1 cellular context compared by ENCODE assay signal in the genomic region with DNA sequence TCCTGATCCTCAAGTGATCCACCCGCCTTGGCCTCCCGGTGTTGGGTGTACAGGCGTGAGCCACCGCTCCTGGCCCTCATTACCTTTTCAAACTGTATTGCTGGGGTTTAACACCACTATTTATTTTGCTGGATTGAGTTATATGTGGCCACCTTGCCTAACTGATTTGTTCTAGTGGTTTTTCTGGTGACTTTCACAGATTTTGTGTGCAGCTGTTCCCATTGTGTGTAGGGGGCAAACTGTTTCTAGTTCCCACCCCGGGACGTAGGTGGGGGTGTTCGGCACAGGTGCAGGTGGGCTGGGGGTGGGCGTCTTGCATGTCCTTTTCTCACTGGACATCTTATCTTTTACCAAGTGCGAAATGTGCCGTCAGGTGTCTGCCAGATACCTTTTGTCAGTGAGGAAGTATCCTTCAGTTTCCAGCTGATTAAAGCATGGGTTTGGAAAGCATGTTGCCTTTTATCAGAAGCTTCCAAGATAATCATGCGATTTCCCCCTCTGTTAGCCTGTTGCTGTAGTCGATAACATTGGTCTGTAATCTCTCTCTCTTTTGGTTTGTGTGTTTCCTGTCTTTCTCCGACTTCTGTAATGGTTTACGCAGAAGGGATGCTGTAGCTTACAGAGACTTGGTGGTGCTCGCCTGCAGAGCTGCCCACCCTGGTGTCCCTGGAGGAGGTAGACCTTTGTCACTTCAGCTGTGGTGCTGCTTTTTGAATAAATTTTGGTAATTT.
TF ChIP-seq lines count a peak whose summit lies in the region.

No MANE protein-coding gene starts in this region.

TF ChIP-seq in HEK293, 187 proteins besides CTCF, POLR2A, EP300 and RAD21:
- TF ChIP-seq, protein P1, sequence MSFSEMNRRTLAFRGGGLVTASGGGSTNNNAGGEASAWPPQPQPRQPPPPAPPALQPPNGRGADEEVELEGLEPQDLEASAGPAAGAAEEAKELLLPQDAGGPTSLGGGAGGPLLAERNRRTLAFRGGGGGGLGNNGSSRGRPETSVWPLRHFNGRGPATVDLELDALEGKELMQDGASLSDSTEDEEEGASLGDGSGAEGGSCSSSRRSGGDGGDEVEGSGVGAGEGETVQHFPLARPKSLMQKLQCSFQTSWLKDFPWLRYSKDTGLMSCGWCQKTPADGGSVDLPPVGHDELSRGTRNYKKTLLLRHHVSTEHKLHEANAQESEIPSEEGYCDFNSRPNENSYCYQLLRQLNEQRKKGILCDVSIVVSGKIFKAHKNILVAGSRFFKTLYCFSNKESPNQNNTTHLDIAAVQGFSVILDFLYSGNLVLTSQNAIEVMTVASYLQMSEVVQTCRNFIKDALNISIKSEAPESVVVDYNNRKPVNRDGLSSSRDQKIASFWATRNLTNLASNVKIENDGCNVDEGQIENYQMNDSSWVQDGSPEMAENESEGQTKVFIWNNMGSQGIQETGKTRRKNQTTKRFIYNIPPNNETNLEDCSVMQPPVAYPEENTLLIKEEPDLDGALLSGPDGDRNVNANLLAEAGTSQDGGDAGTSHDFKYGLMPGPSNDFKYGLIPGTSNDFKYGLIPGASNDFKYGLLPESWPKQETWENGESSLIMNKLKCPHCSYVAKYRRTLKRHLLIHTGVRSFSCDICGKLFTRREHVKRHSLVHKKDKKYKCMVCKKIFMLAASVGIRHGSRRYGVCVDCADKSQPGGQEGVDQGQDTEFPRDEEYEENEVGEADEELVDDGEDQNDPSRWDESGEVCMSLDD (tag by site-specific recombination; IDR thresholded peaks at IDR 0.05) = no peak
- TF ChIP-seq EGR2 (tag by site-specific recombination; IDR thresholded peaks at IDR 0.05; ENCODE audit: low read depth) (0 out of 2 replicates have a peak, but pooled peaks have one; percentile 29), ZNF146 (tag by site-specific recombination; IDR thresholded peaks at IDR 0.05) (no peak), HOXD13 (CRISPR knock-in tag; IDR thresholded peaks at IDR 0.05; ENCODE audit: borderline replicate concordance) (no peak), ZNF529 (tag by site-specific recombination; IDR thresholded peaks at IDR 0.05; ENCODE audit: insufficient replicate concordance) (no peak)
